ENCODE assay signal across 7 cellular contexts in genomic region chr13:49444517-49445395, GRCh38. TPM values are rescaled to one million over a fixed set of nuclear protein-coding genes. Genes with fewer than 3 reads are reported as not detected.
DNase-seq lines count a peak whose midpoint lies in the region; ATAC-seq and TF ChIP-seq lines count a peak whose summit lies in the region.

No MANE protein-coding gene starts in this region.

- no peaks in the 10 kb centered on the region for H3K27me3 ChIP-seq in neural progenitor cell

- H3K4me1 ChIP-seq in neural progenitor cell: no peaks in the 10 kb centered on the region

- H3K4me2 ChIP-seq in neural progenitor cell: peak overlapping the region; percentile 92

- H3K4me3 Mint-ChIP-seq in neural progenitor cell: peak overlapping the region; percentile 98

- H3K27me3 Mint-ChIP-seq in neural progenitor cell (ENCODE audit: insufficient read depth, low read depth): peaks cover 7% of the 10 kb centered on the region

- H3K9me3 ChIP-seq in neural progenitor cell (ENCODE audit: low read depth): no peaks in the 10 kb centered on the region

- peaks cover 12% of the 10 kb centered on the region for H3K36me3 Mint-ChIP-seq in neural progenitor cell

- TF ChIP-seq CTCF in HFF-Myc (IDR thresholded peaks at IDR 0.05; ENCODE audit: low read depth, low read length, missing control alignments): no peak
- no peak for TF ChIP-seq CTCF in fibroblast of villous mesenchyme (IDR thresholded peaks at IDR 0.05; ENCODE audit: insufficient read depth, low read depth, low read length)
- TF ChIP-seq CTCF in neural progenitor cell (IDR thresholded peaks at IDR 0.05): no peak

- H2AFZ ChIP-seq in neural progenitor cell (replicated peaks): peak overlapping the region; percentile 76

- H3K27ac Mint-ChIP-seq in neural progenitor cell: no peak overlapping the region

- peaks cover 16% of the 10 kb centered on the region for H3K79me2 ChIP-seq in neural progenitor cell (ENCODE audit: low read depth)

- ATAC-seq in GM18907 (IDR thresholded peaks at IDR 0.05; ENCODE audit: unreplicated experiment): no peak

- H3K4me1 Mint-ChIP-seq in neural progenitor cell: peaks cover 21% of the 10 kb centered on the region

- H3K4me3 ChIP-seq in HFF-Myc (replicated peaks; ENCODE audit: low read depth, low read length): peak overlapping the region; percentile 80
- H3K4me3 ChIP-seq in fibroblast of villous mesenchyme (ENCODE audit: low read depth, low read length): peak overlapping the region; percentile 93
- H3K4me3 ChIP-seq in neural progenitor cell: peak overlapping the region; percentile 68

- no peaks in the 10 kb centered on the region for H3K9me3 Mint-ChIP-seq in neural progenitor cell

- DNase-seq in GM03348 (ENCODE audit: low spot score) (peak; percentile 50), HFF-Myc (ENCODE audit: extremely low read depth, low read depth) (no peak), NCI-H748 (lab: John Stamatoyannopoulos, UW; ENCODE audit: unreplicated experiment) (peak; percentile 51), fibroblast of villous mesenchyme (ENCODE audit: low read depth) (peak; percentile 91), neural progenitor cell (ENCODE audit: low spot score) (peak; percentile 57)
- DNase-seq in activated T-cell treated with anti-CD3 and anti-CD28 coated beads, Interleukin-2, amount 50 U/mL, for 48 hours: peak; percentile 37 to 46

- H4K20me1 ChIP-seq in neural progenitor cell (ENCODE audit: low read depth): no peaks in the 10 kb centered on the region

- no peak overlapping the region for H3K27ac ChIP-seq in neural progenitor cell

- peaks cover 4% of the 10 kb centered on the region for H3K36me3 ChIP-seq in neural progenitor cell

- H3F3A ChIP-seq in neural progenitor cell (ENCODE audit: low read depth): peaks cover 14% of the 10 kb centered on the region

- H3K9ac ChIP-seq in neural progenitor cell: no peak overlapping the region

RNA-seq across cellular contexts. Expression of gene SETDB2, which starts 0.7 kb away (rescaled TPM):
- 11.9 and 16.4 TPM in 2 replicates for total RNA-seq in fibroblast of villous mesenchyme
- 7.1 and 9.5 TPM in 2 replicates for total RNA-seq in neural progenitor cell (ENCODE audit: low replicate concordance)

RNA-seq across cellular contexts. Expression of gene CAB39L, which starts 0.9 kb away (rescaled TPM):
- total RNA-seq in fibroblast of villous mesenchyme (10.3 and 15.1 TPM in 2 replicates), neural progenitor cell (ENCODE audit: low replicate concordance) (15.1 and 18.1 TPM in 2 replicates)

RNA-seq across cellular contexts. Expression of gene PHF11, which starts 51.0 kb away (rescaled TPM):
- total RNA-seq in fibroblast of villous mesenchyme (21.6 and 27.6 TPM in 2 replicates), neural progenitor cell (ENCODE audit: low replicate concordance) (4.9 and 6.6 TPM in 2 replicates)
